ENCODE assay signal across 1 cellular context in genomic region chr16:88865742-88866141, GRCh38.
TF ChIP-seq lines count a peak whose summit lies in the region.

No MANE protein-coding gene starts in this region.

TF ChIP-seq in H1, 55 proteins besides CTCF, POLR2A, EP300 and RAD21:
- TF ChIP-seq, protein P1, sequence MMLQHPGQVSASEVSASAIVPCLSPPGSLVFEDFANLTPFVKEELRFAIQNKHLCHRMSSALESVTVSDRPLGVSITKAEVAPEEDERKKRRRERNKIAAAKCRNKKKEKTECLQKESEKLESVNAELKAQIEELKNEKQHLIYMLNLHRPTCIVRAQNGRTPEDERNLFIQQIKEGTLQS (IDR thresholded peaks at IDR 0.05; ENCODE audit: insufficient read depth, low read depth, low read length) = no peak
- no peak for TF ChIP-seq TAF1 (IDR thresholded peaks at IDR 0.05; ENCODE audit: low read depth, low read length)
- no peak for TF ChIP-seq RBBP5 (IDR thresholded peaks at IDR 0.05; ENCODE audit: borderline replicate concordance, low read depth, low read length)
- no peak for TF ChIP-seq SIX5 (IDR thresholded peaks at IDR 0.05; ENCODE audit: low read depth, low read length)
TF ChIP-seq in H1: peak in this region for 0.
